Comparison of ENCODE assay signal across 1 cellular context in the genomic region with DNA sequence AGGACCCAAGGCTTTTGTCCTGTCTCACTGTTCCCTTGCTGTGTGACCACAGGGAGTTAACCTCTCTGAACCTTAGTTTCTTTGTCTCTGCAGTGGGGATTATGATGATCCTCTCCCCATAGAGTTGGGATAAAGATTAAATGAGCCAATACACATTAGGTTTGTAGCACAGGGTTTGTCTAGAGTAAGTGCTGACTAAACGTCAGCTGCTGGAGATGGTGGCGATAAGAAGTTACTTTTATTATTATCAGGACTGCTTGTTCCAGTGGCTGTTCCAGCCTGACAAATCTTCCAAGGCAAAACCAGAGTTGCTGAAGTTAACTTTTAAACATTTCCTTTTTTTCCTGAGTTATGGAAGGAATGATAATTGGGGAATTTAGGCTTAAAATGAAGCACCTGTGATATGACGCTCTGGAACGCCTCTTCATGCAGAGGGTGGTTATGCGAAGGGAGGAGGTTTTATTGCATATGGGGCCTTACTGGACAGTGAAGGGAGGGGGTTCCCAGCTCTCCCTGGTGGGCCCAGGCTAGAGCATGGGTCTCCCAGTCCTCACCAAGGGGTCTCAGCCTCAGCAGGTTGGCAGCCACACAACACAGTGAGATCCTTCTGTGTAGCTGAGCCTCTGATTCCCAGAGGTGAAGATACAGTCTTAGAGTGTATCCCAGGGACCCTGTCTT.
TF ChIP-seq lines count a peak whose summit lies in the region.

No MANE protein-coding gene starts in this region.

TF ChIP-seq in GM12878, 131 proteins besides CTCF, POLR2A, EP300 and RAD21:
- TF ChIP-seq CREM (IDR thresholded peaks at IDR 0.05; ENCODE audit: low read depth) (peak; percentile 23; the same call in 1 of the 2 replicates), ZBED1 (IDR thresholded peaks at IDR 0.05; ENCODE audit: borderline replicate concordance) (no peak), SMARCA5 (IDR thresholded peaks at IDR 0.05) (0 out of 2 replicates have a peak, but pooled peaks have one; percentile 32), TBL1XR1 (IDR thresholded peaks at IDR 0.05; ENCODE audit: low read depth, low read length) (0 out of 2 replicates have a peak, but pooled peaks have one; percentile 4)
